In genomic region chr5:151319334-151319733, GRCh38 we compare ENCODE assay signal across 9 cellular contexts. TPM values are rescaled to one million over a fixed set of nuclear protein-coding genes. Genes with fewer than 3 reads are reported as not detected.
DNase-seq lines count a peak whose midpoint lies in the region; ATAC-seq and TF ChIP-seq lines count a peak whose summit lies in the region.
"Had no signal": no experiment of that assay in that cellular context is flagged by ENCODE, and none has a peak within 500 bp of the region (broad histone marks: within the 10 kb centered on the region; RNA-seq: fewer than 3 reads in every experiment).

No MANE protein-coding gene starts in this region.

- TF ChIP-seq CTCF in BE2C (IDR thresholded peaks at IDR 0.05; ENCODE audit: low read depth, low read length) = peak; percentile 7; the same call in 1 of the 2 replicates

- DNase-seq in BE2C = no peak
- peak; percentile 21 for DNase-seq in SW480 (ENCODE audit: low spot score)
- peak; percentile 9 for DNase-seq in inferior parietal cortex (ENCODE audit: extremely low spot score)
- no peak for DNase-seq in NCI-H146 (lab: John Stamatoyannopoulos, UW)
- no peak for DNase-seq in NCI-H446 treated with DMSO at 0.1 percent for 48 hours (lab: John Stamatoyannopoulos, UW)
- no peak for DNase-seq in activated CD8-positive, alpha-beta memory T cell treated with anti-CD3 and anti-CD28 coated beads, Interleukin-2, amount 50 U/mL, for 4 hours

- H3K4me1 ChIP-seq in BE2C = no peaks in the 10 kb centered on the region

- no peaks in the 10 kb centered on the region for H3K27me3 ChIP-seq in BE2C
- H3K27me3 ChIP-seq: dorsolateral prefrontal cortex had no signal

- no peaks in the 10 kb centered on the region for H3K36me3 ChIP-seq in BE2C

- H3K9me3 ChIP-seq in BE2C = no peaks in the 10 kb centered on the region; the same call in none of the 2 replicates

- ATAC-seq in GM19023 (IDR thresholded peaks at IDR 0.05; ENCODE audit: unreplicated experiment) = peak; percentile 75
- peak; percentile 66 for ATAC-seq in HG03354 (IDR thresholded peaks at IDR 0.05; ENCODE audit: poor library complexity, severe bottlenecking, unreplicated experiment)

- H3K4me3 ChIP-seq in BE2C (ENCODE audit: low read depth, low read length) = no peak overlapping the region
- H3K4me3 ChIP-seq: dorsolateral prefrontal cortex had no signal

RNA-seq across cellular contexts. Expression of gene SLC36A3, which starts 15.8 kb away (rescaled TPM):
- not detected for polyA plus RNA-seq in BE2C (2012; ENCODE audit: insufficient read depth, insufficient read length, low read depth)

RNA-seq across cellular contexts. Expression of gene SLC36A2, which starts 28.0 kb away (rescaled TPM):
- not detected for polyA plus RNA-seq in BE2C (2012; ENCODE audit: insufficient read depth, insufficient read length, low read depth)

Comparison
In these comparisons a context has a peak if more than half of its experiments do, and no peak if none do; other contexts are left out.
1. DNase-seq: peak in SW480 (single experiment) and inferior parietal cortex (single experiment); none in BE2C (single experiment), NCI-H146 (single experiment), NCI-H446 treated with DMSO at 0.1 percent for 48 hours (single experiment) and activated CD8-positive, alpha-beta memory T cell treated with anti-CD3 and anti-CD28 coated beads, Interleukin-2, amount 50 U/mL, for 4 hours (single experiment).